23 cellular contexts compared by ENCODE assay signal in genomic region chr11:20731676-20732075, GRCh38.
"Had no signal": no experiment of that assay in that cellular context is flagged by ENCODE, and none has a peak within 500 bp of the region (broad histone marks: within the 10 kb centered on the region; RNA-seq: fewer than 3 reads in every experiment).

No MANE protein-coding gene starts in this region.

- ATAC-seq: heart right ventricle; naive thymus-derived CD8-positive, alpha-beta T cell; pancreas; sciatic nerve; stimulated activated effector memory CD8-positive, alpha-beta T cell treated with anti-CD3 and anti-CD28 coated beads, Interleukin-12 subunit alpha, Interleukin-12 subunit beta, amount 100 ng/mL, for 72 hours had no signal

- DNase-seq: activated CD4-positive, alpha-beta memory T cell treated with anti-CD3 and anti-CD28 coated beads, Interleukin-2, amount 10 ng/mL, durations not matched to agents 7 days and 5 days; activated CD4-positive, alpha-beta T cell treated with anti-CD3 and anti-CD28 coated beads, Interleukin-2, amount 10 ng/mL, durations not matched to agents 7 days and 5 days; activated CD4-positive, CD25-positive, alpha-beta regulatory T cell treated with anti-CD3 and anti-CD28 coated beads, Interleukin-2, amount 50 U/mL, for 72 hours; activated CD8-positive, alpha-beta memory T cell treated with anti-CD3 and anti-CD28 coated beads, Interleukin-2, amount 50 U/mL, for 48 hours; activated gamma-delta T cell; activated naive CD4-positive, alpha-beta T cell treated with anti-CD3 and anti-CD28 coated beads, Interleukin-2, amount 10 ng/mL, durations not matched to agents 7 days and 5 days; activated naive CD8-positive, alpha-beta T cell treated with anti-CD3 and anti-CD28 coated beads, Interleukin-2, amount 10 ng/mL, durations not matched to agents 7 days and 5 days; activated T-cell treated with anti-CD3 and anti-CD28 coated beads, Interleukin-2, amount 50 U/mL, for 24 hours; cerebellar nuclear complex; colonic mucosa; effector CD8-positive, alpha-beta T cell; esophagus squamous epithelium; foreskin melanocyte; heart right ventricle; naive thymus-derived CD8-positive, alpha-beta T cell; nucleus accumbens; pancreas; retina; small intestine; stimulated activated CD4-positive, alpha-beta T cell treated with anti-CD3 and anti-CD28 coated beads, Interleukin-4, amount 100 ng/mL, for 24 hours; uterus had no signal
